In genomic region chr10:79112898-79113431, GRCh38 we compare ENCODE assay signal across 9 cellular contexts. TPM values are rescaled to one million over a fixed set of nuclear protein-coding genes. Genes with fewer than 3 reads are reported as not detected.
A peak's percentile ranks its signal among the peaks of the same experiment; 100 is the strongest.
DNase-seq lines count a peak whose midpoint lies in the region; ATAC-seq, FAIRE-seq and TF ChIP-seq lines count a peak whose summit lies in the region.
"Had no signal": no experiment of that assay in that cellular context is flagged by ENCODE, and none has a peak within 500 bp of the region (broad histone marks: within the 10 kb centered on the region; RNA-seq: fewer than 3 reads in every experiment).

No MANE protein-coding gene starts in this region.

- H3K79me2 ChIP-seq in endothelial cell of umbilical vein (ENCODE audit: control insufficient read depth, insufficient read depth, low read length): peaks cover 78% of the 10 kb centered on the region

- peaks cover 0 to 4% of the 10 kb centered on the region in 2 experiments for H3K36me3 ChIP-seq in endothelial cell of umbilical vein (ENCODE audit: control insufficient read depth in 2 of 2, extremely low read depth in 1 of 2, insufficient read depth in 2 of 2, low read length in 2 of 2)
- H3K36me3 ChIP-seq in mucosa of descending colon (ENCODE audit: low read depth): no peaks in the 10 kb centered on the region

- H3K4me3 Mint-ChIP-seq in activated T-cell treated with anti-CD3 and anti-CD28 coated beads, Interleukin-2, amount 50 U/mL, for 72 hours: no peak overlapping the region
- H3K4me3 Mint-ChIP-seq: CD4-positive, CD25-positive, alpha-beta regulatory T cell had no signal

- no peaks in the 10 kb centered on the region for H4K20me1 ChIP-seq in endothelial cell of umbilical vein (replicated peaks; ENCODE audit: control insufficient read depth, extremely low read depth, insufficient read depth, low read length)

- H3K9me3 Mint-ChIP-seq in activated T-cell treated with anti-CD3 and anti-CD28 coated beads, Interleukin-2, amount 50 U/mL, for 72 hours: no peaks in the 10 kb centered on the region
- H3K9me3 Mint-ChIP-seq: CD4-positive, CD25-positive, alpha-beta regulatory T cell had no signal

- no peaks in the 10 kb centered on the region for H3K27me3 ChIP-seq in endothelial cell of umbilical vein (ENCODE audit: control insufficient read depth in 2 of 2, insufficient read depth in 2 of 2, low read length in 2 of 2)

- no peak overlapping the region for H2AFZ ChIP-seq in endothelial cell of umbilical vein (ENCODE audit: low read depth, low read length)

- TF ChIP-seq POLR2A in endothelial cell of umbilical vein (IDR thresholded peaks at IDR 0.05; ENCODE audit: low read depth, low read length): no peak

- POLR2A ChIA-PET in endothelial cell of umbilical vein (lab: Charles Lee): no interaction called here

- peak overlapping the region; percentile 35 for H3K27ac ChIP-seq in endothelial cell of umbilical vein (ENCODE audit: insufficient read depth, low read depth, low read length)

- H3K4me1 ChIP-seq in endothelial cell of umbilical vein (ENCODE audit: control insufficient read depth, extremely low read depth, insufficient read depth, low read length) (peaks cover 11% of the 10 kb centered on the region), mucosa of descending colon (ENCODE audit: low read depth) (peaks cover 23% of the 10 kb centered on the region)

- peak overlapping the region; percentile 18 for H3K9ac ChIP-seq in endothelial cell of umbilical vein (replicated peaks; ENCODE audit: extremely low read depth, insufficient read depth, low read length)

- dilution Hi-C loops in endothelial cell of umbilical vein (cut with MboI; ENCODE audit: extremely low pct_ligation_motif_present, low sequenced_read_pairs): no loop called here

- BruUV-seq in endothelial cell of umbilical vein (replicated peaks; lab: Mats Ljungman, UMichigan): no TSS peak

- intact Hi-C loops in endothelial cell of umbilical vein (cut with micrococcal nuclease) (no loop called here), mucosa of descending colon (cut with DNase I, micrococcal nuclease) (no loop called here)

- no peak overlapping the region for H3K4me3 ChIP-seq in endothelial cell of umbilical vein (replicated peaks in 1 of 3; ENCODE audit: insufficient read depth in 1 of 3, low read depth in 1 of 3, low read length in 3 of 3)
- H3K4me3 ChIP-seq in mucosa of descending colon: no peak overlapping the region

- CTCF ChIA-PET in endothelial cell of umbilical vein (lab: Charles Lee): interaction anchor here (1.1 to 2.7 kb wide), 2 partner anchors 15 to 83 kb away, joined by 3 to 10 read pairs; no protein-coding TSS in a partner anchor

- H3K4me1 Mint-ChIP-seq in activated T-cell treated with anti-CD3 and anti-CD28 coated beads, Interleukin-2, amount 50 U/mL, for 72 hours (ENCODE audit: low read depth): peaks cover 10% of the 10 kb centered on the region

- no peaks in the 10 kb centered on the region for H3K9me1 ChIP-seq in endothelial cell of umbilical vein (replicated peaks; ENCODE audit: control insufficient read depth, extremely low read depth, insufficient read depth, low read length)

- no peaks in the 10 kb centered on the region for H3K27me3 Mint-ChIP-seq in activated T-cell treated with anti-CD3 and anti-CD28 coated beads, Interleukin-2, amount 50 U/mL, for 72 hours (ENCODE audit: low read depth)
- H3K27me3 Mint-ChIP-seq: CD4-positive, CD25-positive, alpha-beta regulatory T cell had no signal

- TF ChIP-seq CTCF in endothelial cell of umbilical vein (IDR thresholded peaks at IDR 0.05; ENCODE audit: extremely low read depth in 1 of 2, insufficient read depth in 1 of 2, low read depth in 1 of 2, low read length in 2 of 2): no peak
- no peak for TF ChIP-seq CTCF in mucosa of descending colon (IDR thresholded peaks at IDR 0.05)

- DNase-seq in activated T-cell treated with anti-CD3 and anti-CD28 coated beads, Interleukin-2, amount 50 U/mL, for 72 hours: no peak
- no peak for DNase-seq in activated T-cell treated with anti-CD3 and anti-CD28 coated beads, Interleukin-2, amount 50 U/mL, for 48 hours
- DNase-seq in endothelial cell of umbilical vein (ENCODE audit: low read depth, low spot score) (peak; percentile 36), mucosa of descending colon (no peak), RPMI8226 (no peak), COLO829 (ENCODE audit: low spot score) (no peak), NCI-H1417 (lab: John Stamatoyannopoulos, UW) (no peak)
- DNase-seq: CD4-positive, CD25-positive, alpha-beta regulatory T cell had no signal

- no peaks in the 10 kb centered on the region for H3K36me3 Mint-ChIP-seq in activated T-cell treated with anti-CD3 and anti-CD28 coated beads, Interleukin-2, amount 50 U/mL, for 72 hours (ENCODE audit: insufficient read depth in 2 of 2)
- H3K36me3 Mint-ChIP-seq: CD4-positive, CD25-positive, alpha-beta regulatory T cell had no signal

- peak overlapping the region; percentile 47 for H3K27ac Mint-ChIP-seq in activated T-cell treated with anti-CD3 and anti-CD28 coated beads, Interleukin-2, amount 50 U/mL, for 72 hours

- H3K4me2 ChIP-seq in endothelial cell of umbilical vein (ENCODE audit: insufficient read depth, low read length): no peak overlapping the region

- no peaks in the 10 kb centered on the region for H3K9me3 ChIP-seq in endothelial cell of umbilical vein (replicated peaks; ENCODE audit: control insufficient read depth, insufficient read depth, low read length)
- H3K9me3 ChIP-seq in mucosa of descending colon: no peaks in the 10 kb centered on the region

- peak in 1 of 2 donors; percentile 16 for ATAC-seq in activated T-cell treated with anti-CD3 and anti-CD28 coated beads, Interleukin-2, amount 50 U/mL, for 72 hours (replicated peaks in 1 of 2)
- ATAC-seq in mucosa of descending colon: peak; percentile 3
- no peak for ATAC-seq in GM18519 (IDR thresholded peaks at IDR 0.05; ENCODE audit: low FRiP score, unreplicated experiment)

- FAIRE-seq in endothelial cell of umbilical vein (lab: Jason Lieb, UNC): peak; percentile 56

TF ChIP-seq in endothelial cell of umbilical vein, 7 proteins besides CTCF, POLR2A, EP300 and RAD21:
- TF ChIP-seq MAX (IDR thresholded peaks at IDR 0.05; ENCODE audit: insufficient read depth, insufficient read length) (no peak), GATA2 (IDR thresholded peaks at IDR 0.05; ENCODE audit: insufficient read depth, insufficient read length, low read depth, low read length) (no peak), EZH2 (IDR thresholded peaks at IDR 0.05; ENCODE audit: borderline replicate concordance, low read depth, low read length, severe bottlenecking) (no peak), JUN (IDR thresholded peaks at IDR 0.05; ENCODE audit: borderline replicate concordance, insufficient read depth, insufficient read length, low read depth) (no peak), FOS (IDR thresholded peaks at IDR 0.05; ENCODE audit: borderline replicate concordance, insufficient read depth, low read length) (no peak), POLR2AphosphoS5 (IDR thresholded peaks at IDR 0.05; ENCODE audit: insufficient read depth, low read depth, low read length) (no peak)

RNA-seq across cellular contexts. Expression of gene ZMIZ1, which starts 44.2 kb away (rescaled TPM):
- 10 to 100 TPM; 30.6 to 37.8 TPM for total RNA-seq in activated T-cell treated with anti-CD3 and anti-CD28 coated beads, Interleukin-2, amount 50 U/mL, for 72 hours
- total RNA-seq in endothelial cell of umbilical vein (46.7 and 49.6 TPM in 2 replicates), mucosa of descending colon (100 to 1,000 TPM in 1 of 3 donors, 10 to 100 TPM in 2; 61.4 to 103 (median 89.1) TPM)
- 12.5 and 13.0 TPM in 2 replicates for polyA plus RNA-seq in endothelial cell of umbilical vein
- polyA plus RNA-seq in endothelial cell of umbilical vein (2011; cell fraction: cytosol; rRNA removed): 21.9 and 22.0 TPM in 2 replicates
- polyA plus RNA-seq in endothelial cell of umbilical vein (2011; cell fraction: nucleus; rRNA removed): 28.9 and 35.8 TPM in 2 replicates
- polyA plus RNA-seq in endothelial cell of umbilical vein (2012): 33.1 and 33.9 TPM in 2 replicates
- polyA minus RNA-seq in endothelial cell of umbilical vein: 28.8 and 38.1 TPM in 2 replicates
- 5.4 TPM for polyA minus RNA-seq in endothelial cell of umbilical vein (2011; cell fraction: cytosol; rRNA and poly(A)+ RNA removed)
- polyA minus RNA-seq in endothelial cell of umbilical vein (2011; cell fraction: nucleus; rRNA and poly(A)+ RNA removed): 26.6 and 30.9 TPM in 2 replicates
